In genomic region chr17:29760771-29761682, GRCh38 we compare ENCODE assay signal across 8 cellular contexts.
DNase-seq lines count a peak whose midpoint lies in the region; ATAC-seq, FAIRE-seq and TF ChIP-seq lines count a peak whose summit lies in the region.

No MANE protein-coding gene starts in this region.

- ATAC-seq in HG02763 (IDR thresholded peaks at IDR 0.05; ENCODE audit: unreplicated experiment) = peak; percentile 73

- TF ChIP-seq POLR2A in GM12892 (IDR thresholded peaks at IDR 0.05; ENCODE audit: low read depth, low read length) = peak; percentile 92

- peak; percentile 78 for DNase-seq in GM12892 (ENCODE audit: insufficient read length)
- DNase-seq in NCI-H2171 treated with DMSO at 0.1 percent for 48 hours (lab: John Stamatoyannopoulos, UW) = peak; percentile 67
- DNase-seq in activated CD4-positive, alpha-beta T cell treated with anti-CD3 and anti-CD28 coated beads for 1 hour = peak; percentile 78
- peak; percentile 49 for DNase-seq in cerebellum (ENCODE audit: low spot score)
- peak; percentile 76 for DNase-seq in kidney glomerular epithelial cell (lab: John Stamatoyannopoulos, UW)
- peak; percentile 95 for DNase-seq in stimulated activated CD4-positive, alpha-beta T cell treated with anti-CD3 and anti-CD28 coated beads, Interleukin-15, amount 100 ng/mL, for 24 hours
- no peak for DNase-seq in OCI-M2 (lab: John Stamatoyannopoulos, UW; ENCODE audit: unreplicated experiment)

- FAIRE-seq in GM12892 (lab: Jason Lieb, UNC) = peak; percentile 91
